ENCODE assay signal across 16 cellular contexts in genomic region chr22:42742940-42743339, GRCh38. TPM values are rescaled to one million over a fixed set of nuclear protein-coding genes. Genes with fewer than 3 reads are reported as not detected.
DNase-seq lines count a peak whose midpoint lies in the region; ATAC-seq, FAIRE-seq and TF ChIP-seq lines count a peak whose summit lies in the region.
"Had no signal": no experiment of that assay in that cellular context is flagged by ENCODE, and none has a peak within 500 bp of the region (broad histone marks: within the 10 kb centered on the region; RNA-seq: fewer than 3 reads in every experiment).

No MANE protein-coding gene starts in this region.

- H3K27ac ChIP-seq in prostate gland (peak overlapping the region; percentile 62 to 63), brain microvascular endothelial cell (no peak overlapping the region)

- H3K36me3 Mint-ChIP-seq in WTC11: no peaks in the 10 kb centered on the region
- H3K36me3 Mint-ChIP-seq: activated naive CD8-positive, alpha-beta T cell treated with anti-CD3 and anti-CD28 coated beads for 36 hours; stimulated activated memory B cell treated with anti-CD40 and anti-IgM and Interleukin-4, amounts not matched to agents 10 μg/mL and 1 μg/mL and 100 μg/mL, for 72 hours had no signal

- H3K9me3 Mint-ChIP-seq in WTC11: no peaks in the 10 kb centered on the region
- H3K9me3 Mint-ChIP-seq: activated naive CD8-positive, alpha-beta T cell treated with anti-CD3 and anti-CD28 coated beads for 36 hours; nephron progenitor cell; stimulated activated memory B cell treated with anti-CD40 and anti-IgM and Interleukin-4, amounts not matched to agents 10 μg/mL and 1 μg/mL and 100 μg/mL, for 72 hours had no signal

- no peaks in the 10 kb centered on the region for H3K4me1 ChIP-seq in prostate gland (replicated peaks)

- H3K36me3 ChIP-seq in prostate gland (no peaks in the 10 kb centered on the region), brain microvascular endothelial cell (replicated peaks) (no peaks in the 10 kb centered on the region)

- H3K27me3 Mint-ChIP-seq in WTC11 (ENCODE audit: low read depth): no peaks in the 10 kb centered on the region

- H3K27me3 ChIP-seq in prostate gland (replicated peaks; ENCODE audit: insufficient read depth) (no peaks in the 10 kb centered on the region), brain microvascular endothelial cell (replicated peaks) (no peaks in the 10 kb centered on the region)

- POLR2A ChIA-PET in WTC11 (lab: Charles Lee): interaction anchor here (0.5 to 1.0 kb wide), 2 partner anchors 12 to 17 kb away, joined by 3 to 5 read pairs; no protein-coding TSS in a partner anchor

- CTCF ChIA-PET in WTC11 (lab: Charles Lee): no interaction called here

- intact Hi-C loops in left ventricle myocardium superior (cut with micrococcal nuclease) (no loop called here), prostate gland (cut with DNase I) (no loop called here)

- no peak for TF ChIP-seq POLR2A in prostate gland (IDR thresholded peaks at IDR 0.05)

- H3K9me3 ChIP-seq in prostate gland: no peaks in the 10 kb centered on the region

- in situ Hi-C loops in brain microvascular endothelial cell (cut with HindIII; ENCODE audit: low pct_ligation_motif_present, low sequenced_read_pairs): no loop called here

- H3K4me1 Mint-ChIP-seq in WTC11: peaks cover 29% of the 10 kb centered on the region
- H3K4me1 Mint-ChIP-seq: activated naive CD8-positive, alpha-beta T cell treated with anti-CD3 and anti-CD28 coated beads for 36 hours; stimulated activated memory B cell treated with anti-CD40 and anti-IgM and Interleukin-4, amounts not matched to agents 10 μg/mL and 1 μg/mL and 100 μg/mL, for 72 hours had no signal

- no peak overlapping the region for H3K4me3 Mint-ChIP-seq in WTC11
- H3K4me3 Mint-ChIP-seq: activated CD8-positive, alpha-beta T cell treated with anti-CD3 and anti-CD28 coated beads, Interleukin-2, amount 10 ng/mL, durations not matched to agents 7 days and 5 days; activated naive CD8-positive, alpha-beta T cell treated with anti-CD3 and anti-CD28 coated beads for 36 hours; nephron progenitor cell; stimulated activated memory B cell treated with anti-CD40 and anti-IgM and Interleukin-4, amounts not matched to agents 10 μg/mL and 1 μg/mL and 100 μg/mL, for 72 hours had no signal

- peak; percentile 88 for ATAC-seq in WTC11
- peak; percentile 75 for ATAC-seq in left ventricle myocardium superior
- ATAC-seq: activated CD8-positive, alpha-beta T cell treated with anti-CD3 and anti-CD28 coated beads, Interleukin-2, amount 10 ng/mL, durations not matched to agents 7 days and 5 days; stimulated activated memory B cell treated with anti-CD40 and anti-IgM and Interleukin-4, amounts not matched to agents 10 μg/mL and 1 μg/mL and 100 μg/mL, for 72 hours had no signal

- no peak for FAIRE-seq in D721Med (lab: Jason Lieb, UNC)
- FAIRE-seq: GM18507 had no signal

- peak; percentile 93 for DNase-seq in AG08395 (ENCODE audit: low spot score)
- peak; percentile 58 for DNase-seq in WTC11 (ENCODE audit: low spot score)
- peak; percentile 67 for DNase-seq in left ventricle myocardium superior
- no peak for DNase-seq in prostate gland (ENCODE audit: low spot score)
- DNase-seq in brain microvascular endothelial cell: no peak
- DNase-seq in kidney glomerular epithelial cell (lab: John Stamatoyannopoulos, UW): no peak
- no peak for DNase-seq in D721Med (ENCODE audit: insufficient read length, low spot score)
- no peak for DNase-seq in effector CD8-positive, alpha-beta T cell (lab: John Stamatoyannopoulos, UW)
- DNase-seq: activated CD8-positive, alpha-beta T cell treated with anti-CD3 and anti-CD28 coated beads, Interleukin-2, amount 10 ng/mL, durations not matched to agents 7 days and 5 days; activated naive CD8-positive, alpha-beta T cell treated with anti-CD3 and anti-CD28 coated beads for 36 hours; NCI-H1436 treated with DMSO at 0.1 percent for 48 hours; nephron progenitor cell; stimulated activated CD4-positive, alpha-beta T cell treated with anti-CD3 and anti-CD28 coated beads, Interleukin-1b, Interleukin-23, amount 100 ng/mL, for 48 hours; T-helper 2 cell had no signal

- H3K27ac Mint-ChIP-seq in WTC11: no peak overlapping the region
- H3K27ac Mint-ChIP-seq: activated CD8-positive, alpha-beta T cell treated with anti-CD3 and anti-CD28 coated beads, Interleukin-2, amount 10 ng/mL, durations not matched to agents 7 days and 5 days; activated naive CD8-positive, alpha-beta T cell treated with anti-CD3 and anti-CD28 coated beads for 36 hours; stimulated activated memory B cell treated with anti-CD40 and anti-IgM and Interleukin-4, amounts not matched to agents 10 μg/mL and 1 μg/mL and 100 μg/mL, for 72 hours had no signal

- WGBS in prostate gland: 66% methylated on average over 8 of the region's 8 CpGs

- TF ChIP-seq CTCF in WTC11 (IDR thresholded peaks at IDR 0.05): no peak
- TF ChIP-seq CTCF in prostate gland (IDR thresholded peaks at IDR 0.05): no peak
- TF ChIP-seq CTCF in brain microvascular endothelial cell (IDR thresholded peaks at IDR 0.05; ENCODE audit: low read depth, low read length, missing control alignments): no peak
- TF ChIP-seq CTCF in D721Med (IDR thresholded peaks at IDR 0.05; ENCODE audit: insufficient read depth, missing control alignments): no peak

- no peak overlapping the region for H3K4me3 ChIP-seq in prostate gland
- no peak overlapping the region for H3K4me3 ChIP-seq in brain microvascular endothelial cell (ENCODE audit: low read depth, low read length)

TF ChIP-seq in WTC11, 78 proteins besides CTCF, POLR2A, EP300 and RAD21:
- TF ChIP-seq, protein P1, sequence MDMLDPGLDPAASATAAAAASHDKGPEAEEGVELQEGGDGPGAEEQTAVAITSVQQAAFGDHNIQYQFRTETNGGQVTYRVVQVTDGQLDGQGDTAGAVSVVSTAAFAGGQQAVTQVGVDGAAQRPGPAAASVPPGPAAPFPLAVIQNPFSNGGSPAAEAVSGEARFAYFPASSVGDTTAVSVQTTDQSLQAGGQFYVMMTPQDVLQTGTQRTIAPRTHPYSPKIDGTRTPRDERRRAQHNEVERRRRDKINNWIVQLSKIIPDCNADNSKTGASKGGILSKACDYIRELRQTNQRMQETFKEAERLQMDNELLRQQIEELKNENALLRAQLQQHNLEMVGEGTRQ (CRISPR knock-in tag; IDR thresholded peaks at IDR 0.05): peak; percentile 53; the same call in 1 of the 2 replicates
- no peak for TF ChIP-seq ZNF512 (CRISPR knock-in tag; IDR thresholded peaks at IDR 0.05; ENCODE audit: borderline replicate concordance)
- TF ChIP-seq FOXK1 (CRISPR knock-in tag; IDR thresholded peaks at IDR 0.05): no peak
- peak; percentile 65 for TF ChIP-seq NFYB (CRISPR knock-in tag; conservative IDR thresholded peaks at IDR 0.05; ENCODE audit: low read depth)
- no peak for TF ChIP-seq MXD4 (CRISPR knock-in tag; IDR thresholded peaks at IDR 0.05; ENCODE audit: borderline replicate concordance)
- no peak for TF ChIP-seq OVOL2 (CRISPR knock-in tag; IDR thresholded peaks at IDR 0.05; ENCODE audit: borderline replicate concordance)
- 0 out of 2 replicates have a peak, but pooled peaks have one; percentile 20 for TF ChIP-seq PRDM15 (CRISPR knock-in tag; IDR thresholded peaks at IDR 0.05)
- 0 out of 2 replicates have a peak, but pooled peaks have one; percentile 34 for TF ChIP-seq ETV6 (CRISPR knock-in tag; IDR thresholded peaks at IDR 0.05)

RNA-seq across cellular contexts. Expression of gene A4GALT, which starts 22.3 kb away (rescaled TPM):
- 13.9 to 22.1 TPM (median 16.8 TPM) in 3 replicates for total RNA-seq in WTC11 (2021)
- 81.7 TPM for total RNA-seq in left ventricle myocardium superior
- total RNA-seq in prostate gland: 10 to 100 TPM; 34.7 to 40.0 TPM

Comparison
In these comparisons a context has a peak if more than half of its experiments do, and no peak if none do; other contexts are left out.
1. DNase-seq: peak in AG08395 (single experiment), WTC11 (single experiment) and left ventricle myocardium superior (single experiment); none in prostate gland (single experiment), brain microvascular endothelial cell (single experiment), kidney glomerular epithelial cell (single experiment), D721Med (single experiment) and effector CD8-positive, alpha-beta T cell (single experiment).